15 cellular contexts compared by ENCODE assay signal in the genomic region with DNA sequence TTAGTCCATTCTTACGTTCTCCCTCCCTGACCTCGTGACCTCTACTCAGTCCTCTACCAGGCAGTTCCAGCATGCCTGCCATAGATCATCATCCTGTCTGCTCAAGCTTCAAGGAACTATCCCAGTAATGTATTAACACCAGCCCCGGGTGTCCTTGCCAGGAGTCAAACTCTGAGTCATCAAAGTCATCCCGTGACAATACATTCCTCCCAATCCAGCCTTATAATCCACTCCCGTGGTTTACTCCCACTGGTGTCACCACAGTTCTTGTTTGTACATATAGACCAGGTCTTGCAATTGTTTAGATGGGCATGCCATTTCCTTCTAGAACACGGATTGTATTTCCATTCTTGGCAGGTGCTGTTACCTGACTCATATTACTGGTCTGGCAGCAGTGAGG.
DNase-seq lines count a peak whose midpoint lies in the region; ATAC-seq and TF ChIP-seq lines count a peak whose summit lies in the region.
"Had no signal": no experiment of that assay in that cellular context is flagged by ENCODE, and none has a peak within 500 bp of the region (broad histone marks: within the 10 kb centered on the region; RNA-seq: fewer than 3 reads in every experiment).

No MANE protein-coding gene starts in this region.

- peaks cover 0 to 5% (median 0%) of the 10 kb centered on the region in 4 donors for H3K4me1 ChIP-seq in right lobe of liver
- H3K4me1 ChIP-seq: gastroesophageal sphincter, left ventricle myocardium inferior had no signal

- ATAC-seq in right lobe of liver (peak in 3 of 4 donors; percentile 31 to 69 (median 43)), HG03460 (IDR thresholded peaks at IDR 0.05; ENCODE audit: unreplicated experiment) (no peak), GM21717 (IDR thresholded peaks at IDR 0.05; ENCODE audit: unreplicated experiment) (no peak)
- ATAC-seq in activated CD4-positive, alpha-beta T cell treated with anti-CD3 and anti-CD28 coated beads for 36 hours: no peak
- ATAC-seq: gastroesophageal sphincter; stimulated activated naive B cell treated with anti-CD40 and anti-IgM and Interleukin-4, amounts not matched to agents 10 μg/mL and 1 μg/mL and 100 μg/mL, for 72 hours had no signal

- no peak overlapping the region for H3K27ac ChIP-seq in right lobe of liver
- H3K27ac ChIP-seq: gastroesophageal sphincter, left ventricle myocardium inferior had no signal

- no peak overlapping the region for H3K4me3 ChIP-seq in LNCaP clone FGC (ENCODE audit: low read depth, low read length)
- no peak overlapping the region for H3K4me3 ChIP-seq in choroid plexus epithelial cell (ENCODE audit: low read depth, low read length)
- no peak overlapping the region for H3K4me3 ChIP-seq in right lobe of liver
- H3K4me3 ChIP-seq: gastroesophageal sphincter, left ventricle myocardium inferior had no signal

- no peaks in the 10 kb centered on the region for H3K9me3 Mint-ChIP-seq in Calu3 (ENCODE audit: low read depth, unreplicated experiment)
- H3K9me3 Mint-ChIP-seq in activated CD4-positive, alpha-beta T cell treated with anti-CD3 and anti-CD28 coated beads for 36 hours (ENCODE audit: low read depth): no peaks in the 10 kb centered on the region
- H3K9me3 Mint-ChIP-seq: activated CD4-positive, alpha-beta memory T cell treated with anti-CD3 and anti-CD28 coated beads for 36 hours; central memory CD8-positive, alpha-beta T cell; stimulated activated naive B cell treated with anti-CD40 and anti-IgM and Interleukin-4, amounts not matched to agents 10 μg/mL and 1 μg/mL and 100 μg/mL, for 72 hours had no signal

- BruUV-seq in Calu3 (replicated peaks; lab: Mats Ljungman, UMichigan): no TSS peak

- 37% methylated on average over 5 of the region's 6 CpGs for WGBS in right lobe of liver (ENCODE audit: insufficient coverage, low coverage, low lambda C conversion rate, missing lambda C conversion rate)

- no peaks in the 10 kb centered on the region for H3K27me3 Mint-ChIP-seq in Calu3 (ENCODE audit: unreplicated experiment)
- H3K27me3 Mint-ChIP-seq in activated CD4-positive, alpha-beta T cell treated with anti-CD3 and anti-CD28 coated beads for 36 hours: no peaks in the 10 kb centered on the region
- H3K27me3 Mint-ChIP-seq: activated CD4-positive, alpha-beta memory T cell treated with anti-CD3 and anti-CD28 coated beads for 36 hours; central memory CD8-positive, alpha-beta T cell; stimulated activated naive B cell treated with anti-CD40 and anti-IgM and Interleukin-4, amounts not matched to agents 10 μg/mL and 1 μg/mL and 100 μg/mL, for 72 hours had no signal

- intact Hi-C loops in Calu3 (cut with micrococcal nuclease; ENCODE audit: unreplicated experiment) (loop anchor here (5.0 kb wide), 1 partner anchor 70 kb away; a partner anchor contains a TSS), right lobe of liver (cut with DNase I) (no loop called here)
- intact Hi-C loops in activated CD4-positive, alpha-beta T cell treated with anti-CD3 and anti-CD28 coated beads for 36 hours (cut with DNase I, micrococcal nuclease): no loop called here

- H3K9me3 ChIP-seq in right lobe of liver: no peaks in the 10 kb centered on the region
- H3K9me3 ChIP-seq: gastroesophageal sphincter, left ventricle myocardium inferior had no signal

- POLR2A ChIA-PET in activated CD4-positive, alpha-beta T cell treated with anti-CD3 and anti-CD28 coated beads for 36 hours (lab: Charles Lee): no interaction called here

- DNase-seq in Calu3 (peak; percentile 71), LNCaP clone FGC (ENCODE audit: low read depth) (peak; percentile 72), choroid plexus epithelial cell (ENCODE audit: low read depth) (peak; percentile 60), right lobe of liver (peak in 1 of 3 donors; percentile 18), epidermal melanocyte (ENCODE audit: insufficient read length, low spot score) (no peak)
- no peak for DNase-seq in activated CD4-positive, alpha-beta T cell treated with anti-CD3 and anti-CD28 coated beads for 36 hours
- DNase-seq: activated CD4-positive, alpha-beta memory T cell treated with anti-CD3 and anti-CD28 coated beads for 36 hours; activated gamma-delta T cell; C1 segment of cervical spinal cord; left ventricle myocardium inferior; stimulated activated naive B cell treated with anti-CD40 and anti-IgM and Interleukin-4, amounts not matched to agents 10 μg/mL and 1 μg/mL and 100 μg/mL, for 72 hours had no signal

- peaks cover 22% of the 10 kb centered on the region for H3K4me1 Mint-ChIP-seq in Calu3 (ENCODE audit: low read depth, unreplicated experiment)
- H3K4me1 Mint-ChIP-seq in activated CD4-positive, alpha-beta T cell treated with anti-CD3 and anti-CD28 coated beads for 36 hours: no peaks in the 10 kb centered on the region
- H3K4me1 Mint-ChIP-seq: central memory CD8-positive, alpha-beta T cell; stimulated activated naive B cell treated with anti-CD40 and anti-IgM and Interleukin-4, amounts not matched to agents 10 μg/mL and 1 μg/mL and 100 μg/mL, for 72 hours had no signal

- H3K27me3 ChIP-seq in right lobe of liver: no peaks in the 10 kb centered on the region
- H3K27me3 ChIP-seq: gastroesophageal sphincter had no signal

- peak overlapping the region; percentile 53 for H3K27ac Mint-ChIP-seq in Calu3 (ENCODE audit: unreplicated experiment)
- H3K27ac Mint-ChIP-seq in activated CD4-positive, alpha-beta T cell treated with anti-CD3 and anti-CD28 coated beads for 36 hours: no peak overlapping the region
- H3K27ac Mint-ChIP-seq: activated CD4-positive, alpha-beta memory T cell treated with anti-CD3 and anti-CD28 coated beads for 36 hours; stimulated activated naive B cell treated with anti-CD40 and anti-IgM and Interleukin-4, amounts not matched to agents 10 μg/mL and 1 μg/mL and 100 μg/mL, for 72 hours had no signal

- no peak overlapping the region for H3K4me3 Mint-ChIP-seq in Calu3 (ENCODE audit: low read depth, unreplicated experiment)
- no peak overlapping the region for H3K4me3 Mint-ChIP-seq in activated CD4-positive, alpha-beta T cell treated with anti-CD3 and anti-CD28 coated beads for 36 hours
- H3K4me3 Mint-ChIP-seq: activated CD4-positive, alpha-beta memory T cell treated with anti-CD3 and anti-CD28 coated beads for 36 hours; central memory CD8-positive, alpha-beta T cell; stimulated activated naive B cell treated with anti-CD40 and anti-IgM and Interleukin-4, amounts not matched to agents 10 μg/mL and 1 μg/mL and 100 μg/mL, for 72 hours had no signal

- no peak for TF ChIP-seq POLR2A in right lobe of liver (IDR thresholded peaks at IDR 0.05)

- CTCF ChIA-PET in Calu3 (lab: Charles Lee): no interaction called here
- CTCF ChIA-PET in activated CD4-positive, alpha-beta T cell treated with anti-CD3 and anti-CD28 coated beads for 36 hours (lab: Charles Lee): no interaction called here

- H3K36me3 Mint-ChIP-seq in Calu3 (ENCODE audit: insufficient read depth, unreplicated experiment): no peaks in the 10 kb centered on the region
- H3K36me3 Mint-ChIP-seq in activated CD4-positive, alpha-beta T cell treated with anti-CD3 and anti-CD28 coated beads for 36 hours (ENCODE audit: low read depth): no peaks in the 10 kb centered on the region
- H3K36me3 Mint-ChIP-seq: activated CD4-positive, alpha-beta memory T cell treated with anti-CD3 and anti-CD28 coated beads for 36 hours; stimulated activated naive B cell treated with anti-CD40 and anti-IgM and Interleukin-4, amounts not matched to agents 10 μg/mL and 1 μg/mL and 100 μg/mL, for 72 hours had no signal

- no peaks in the 10 kb centered on the region for H3K36me3 ChIP-seq in right lobe of liver
- H3K36me3 ChIP-seq: gastroesophageal sphincter, left ventricle myocardium inferior had no signal

- TF ChIP-seq CTCF in Calu3 (IDR thresholded peaks at IDR 0.05; ENCODE audit: unreplicated experiment): no peak
- TF ChIP-seq CTCF in LNCaP clone FGC (IDR thresholded peaks at IDR 0.05; ENCODE audit: control insufficient read depth, extremely low read depth, insufficient read depth): no peak
- TF ChIP-seq CTCF in choroid plexus epithelial cell (conservative IDR thresholded peaks at IDR 0.05; ENCODE audit: low read depth, low read length): no peak
- TF ChIP-seq CTCF in right lobe of liver (IDR thresholded peaks at IDR 0.05): no peak

Comparison
In these comparisons a context has a peak if more than half of its experiments do, and no peak if none do; other contexts are left out.
1. DNase-seq: peak in Calu3 (single experiment), LNCaP clone FGC (single experiment) and choroid plexus epithelial cell (single experiment); none in activated CD4-positive, alpha-beta T cell treated with anti-CD3 and anti-CD28 coated beads for 36 hours (single experiment) and epidermal melanocyte (single experiment).
2. ATAC-seq: peak in right lobe of liver (3 of 4); none in HG03460 (single experiment), activated CD4-positive, alpha-beta T cell treated with anti-CD3 and anti-CD28 coated beads for 36 hours (single experiment) and GM21717 (single experiment).